Comparison of ENCODE assay signal across 1 cellular context in genomic region chr22:50599816-50600454, GRCh38.
A peak's percentile ranks its signal among the peaks of the same experiment; 100 is the strongest.
TF ChIP-seq lines count a peak whose summit lies in the region.

No MANE protein-coding gene starts in this region.

TF ChIP-seq in HEK293, 187 proteins besides CTCF, POLR2A, EP300 and RAD21 (continued from another document and continues in another):
- TF ChIP-seq ZFP69B (tag by site-specific recombination; IDR thresholded peaks at IDR 0.05) (no peak), ZNF169 (tag by site-specific recombination; IDR thresholded peaks at IDR 0.05) (no peak), SP7 (tag by site-specific recombination; IDR thresholded peaks at IDR 0.05) (no peak), ZNF16 (tag by site-specific recombination; IDR thresholded peaks at IDR 0.05; ENCODE audit: low read depth) (no peak), GLI4 (tag by site-specific recombination; IDR thresholded peaks at IDR 0.05) (no peak), ZNF530 (tag by site-specific recombination; IDR thresholded peaks at IDR 0.05; ENCODE audit: low read depth) (no peak), ZNF548 (tag by site-specific recombination; IDR thresholded peaks at IDR 0.05) (no peak), ZNF341 (tag by site-specific recombination; IDR thresholded peaks at IDR 0.05; ENCODE audit: low read depth) (no peak), ZNF792 (tag by site-specific recombination; IDR thresholded peaks at IDR 0.05) (no peak), SCRT2 (tag by site-specific recombination; IDR thresholded peaks at IDR 0.05) (no peak), PATZ1 (tag by site-specific recombination; IDR thresholded peaks at IDR 0.05) (peak; percentile 39), ZFP3 (tag by site-specific recombination; IDR thresholded peaks at IDR 0.05; ENCODE audit: low read depth) (no peak), ZNF24 (tag by site-specific recombination; IDR thresholded peaks at IDR 0.05) (no peak), ZNF19 (tag by site-specific recombination; IDR thresholded peaks at IDR 0.05; ENCODE audit: low read depth) (no peak), EGR2 (tag by site-specific recombination; IDR thresholded peaks at IDR 0.05; ENCODE audit: low read depth) (no peak), KLF10 (tag by site-specific recombination; IDR thresholded peaks at IDR 0.05) (no peak), ZNF629 (tag by site-specific recombination; IDR thresholded peaks at IDR 0.05) (no peak), GLI2 (tag by site-specific recombination; IDR thresholded peaks at IDR 0.05; ENCODE audit: borderline replicate concordance, low read depth) (no peak), HOXD13 (CRISPR knock-in tag; IDR thresholded peaks at IDR 0.05; ENCODE audit: borderline replicate concordance) (peak; percentile 80), ZNF670 (tag by site-specific recombination; IDR thresholded peaks at IDR 0.05; ENCODE audit: low read depth) (no peak), BCL11B (tag by site-specific recombination; IDR thresholded peaks at IDR 0.05; ENCODE audit: low read depth) (no peak), MYNN (tag by site-specific recombination; IDR thresholded peaks at IDR 0.05; ENCODE audit: borderline replicate concordance) (no peak), TRIM28 (IDR thresholded peaks at IDR 0.05; ENCODE audit: borderline replicate concordance, low read length) (no peak), ZNF121 (tag by site-specific recombination; IDR thresholded peaks at IDR 0.05) (no peak), ZNF248 (tag by site-specific recombination; IDR thresholded peaks at IDR 0.05) (no peak), MEIS1 (CRISPR knock-in tag; IDR thresholded peaks at IDR 0.05; ENCODE audit: borderline replicate concordance) (peak; percentile 72; the same call in 1 of the 2 replicates), ZNF555 (tag by site-specific recombination; conservative IDR thresholded peaks at IDR 0.05) (no peak), ZBTB48 (tag by site-specific recombination; IDR thresholded peaks at IDR 0.05) (0 out of 2 replicates have a peak, but pooled peaks have one; percentile 18), ZNF292 (tag by site-specific recombination; IDR thresholded peaks at IDR 0.05; ENCODE audit: borderline replicate concordance, low read depth) (no peak), SP3 (tag by site-specific recombination; IDR thresholded peaks at IDR 0.05) (no peak), ZNF266 (tag by site-specific recombination; IDR thresholded peaks at IDR 0.05; ENCODE audit: low read depth) (no peak), ZNF350 (tag by site-specific recombination; IDR thresholded peaks at IDR 0.05) (no peak), ZNF596 (tag by site-specific recombination; IDR thresholded peaks at IDR 0.05) (no peak), ZNF37A (tag by site-specific recombination; IDR thresholded peaks at IDR 0.05) (no peak), ZNF133 (tag by site-specific recombination; IDR thresholded peaks at IDR 0.05) (no peak), GLIS1 (tag by site-specific recombination; IDR thresholded peaks at IDR 0.05) (peak; percentile 69), ZNF510 (tag by site-specific recombination; IDR thresholded peaks at IDR 0.05; ENCODE audit: insufficient replicate concordance) (no peak), ZNF354C (tag by site-specific recombination; IDR thresholded peaks at IDR 0.05; ENCODE audit: borderline replicate concordance, low read depth) (no peak), ZNF658 (tag by site-specific recombination; IDR thresholded peaks at IDR 0.05) (no peak), ZNF2 (tag by site-specific recombination; IDR thresholded peaks at IDR 0.05) (0 out of 2 replicates have a peak, but pooled peaks have one; percentile 32), ZNF274 (IDR thresholded peaks at IDR 0.05; ENCODE audit: low read length) (no peak), ZNF274 (tag by site-specific recombination; IDR thresholded peaks at IDR 0.05; ENCODE audit: borderline replicate concordance) (no peak), ZNF148 (tag by site-specific recombination; IDR thresholded peaks at IDR 0.05; ENCODE audit: borderline replicate concordance) (no peak)
- TF ChIP-seq, protein P1, sequence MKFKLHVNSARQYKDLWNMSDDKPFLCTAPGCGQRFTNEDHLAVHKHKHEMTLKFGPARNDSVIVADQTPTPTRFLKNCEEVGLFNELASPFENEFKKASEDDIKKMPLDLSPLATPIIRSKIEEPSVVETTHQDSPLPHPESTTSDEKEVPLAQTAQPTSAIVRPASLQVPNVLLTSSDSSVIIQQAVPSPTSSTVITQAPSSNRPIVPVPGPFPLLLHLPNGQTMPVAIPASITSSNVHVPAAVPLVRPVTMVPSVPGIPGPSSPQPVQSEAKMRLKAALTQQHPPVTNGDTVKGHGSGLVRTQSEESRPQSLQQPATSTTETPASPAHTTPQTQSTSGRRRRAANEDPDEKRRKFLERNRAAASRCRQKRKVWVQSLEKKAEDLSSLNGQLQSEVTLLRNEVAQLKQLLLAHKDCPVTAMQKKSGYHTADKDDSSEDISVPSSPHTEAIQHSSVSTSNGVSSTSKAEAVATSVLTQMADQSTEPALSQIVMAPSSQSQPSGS (tag by site-specific recombination; IDR thresholded peaks at IDR 0.05; ENCODE audit: low read depth) = no peak
- TF ChIP-seq, protein P2, sequence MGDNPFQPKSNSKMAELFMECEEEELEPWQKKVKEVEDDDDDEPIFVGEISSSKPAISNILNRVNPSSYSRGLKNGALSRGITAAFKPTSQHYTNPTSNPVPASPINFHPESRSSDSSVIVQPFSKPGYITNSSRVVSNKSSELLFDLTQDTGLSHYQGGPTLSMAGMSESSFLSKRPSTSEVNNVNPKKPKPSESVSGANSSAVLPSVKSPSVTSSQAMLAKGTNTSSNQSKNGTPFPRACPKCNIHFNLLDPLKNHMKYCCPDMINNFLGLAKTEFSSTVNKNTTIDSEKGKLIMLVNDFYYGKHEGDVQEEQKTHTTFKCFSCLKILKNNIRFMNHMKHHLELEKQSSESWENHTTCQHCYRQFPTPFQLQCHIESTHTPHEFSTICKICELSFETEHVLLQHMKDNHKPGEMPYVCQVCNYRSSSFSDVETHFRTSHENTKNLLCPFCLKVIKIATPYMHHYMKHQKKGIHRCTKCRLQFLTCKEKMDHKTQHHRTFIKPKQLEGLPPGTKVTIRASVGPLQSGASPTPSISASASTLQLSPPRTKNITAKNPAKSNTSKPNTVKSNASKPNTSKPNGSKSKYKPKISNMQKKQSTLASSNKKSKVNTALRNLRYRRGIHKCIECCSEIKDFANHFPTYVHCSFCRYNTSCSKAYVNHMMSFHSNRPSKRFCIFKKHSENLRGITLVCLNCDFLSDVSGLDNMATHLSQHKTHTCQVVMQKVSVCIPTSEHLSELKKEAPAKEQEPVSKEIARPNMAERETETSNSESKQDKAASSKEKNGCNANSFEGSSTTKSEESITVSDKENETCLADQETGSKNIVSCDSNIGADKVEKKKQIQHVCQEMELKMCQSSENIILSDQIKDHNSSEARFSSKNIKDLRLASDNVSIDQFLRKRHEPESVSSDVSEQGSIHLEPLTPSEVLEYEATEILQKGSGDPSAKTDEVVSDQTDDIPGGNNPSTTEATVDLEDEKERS (tag by site-specific recombination; IDR thresholded peaks at IDR 0.05) = no peak
- TF ChIP-seq, protein P3, sequence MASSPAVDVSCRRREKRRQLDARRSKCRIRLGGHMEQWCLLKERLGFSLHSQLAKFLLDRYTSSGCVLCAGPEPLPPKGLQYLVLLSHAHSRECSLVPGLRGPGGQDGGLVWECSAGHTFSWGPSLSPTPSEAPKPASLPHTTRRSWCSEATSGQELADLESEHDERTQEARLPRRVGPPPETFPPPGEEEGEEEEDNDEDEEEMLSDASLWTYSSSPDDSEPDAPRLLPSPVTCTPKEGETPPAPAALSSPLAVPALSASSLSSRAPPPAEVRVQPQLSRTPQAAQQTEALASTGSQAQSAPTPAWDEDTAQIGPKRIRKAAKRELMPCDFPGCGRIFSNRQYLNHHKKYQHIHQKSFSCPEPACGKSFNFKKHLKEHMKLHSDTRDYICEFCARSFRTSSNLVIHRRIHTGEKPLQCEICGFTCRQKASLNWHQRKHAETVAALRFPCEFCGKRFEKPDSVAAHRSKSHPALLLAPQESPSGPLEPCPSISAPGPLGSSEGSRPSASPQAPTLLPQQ (tag by site-specific recombination; IDR thresholded peaks at IDR 0.05) = no peak
- TF ChIP-seq, protein P4, sequence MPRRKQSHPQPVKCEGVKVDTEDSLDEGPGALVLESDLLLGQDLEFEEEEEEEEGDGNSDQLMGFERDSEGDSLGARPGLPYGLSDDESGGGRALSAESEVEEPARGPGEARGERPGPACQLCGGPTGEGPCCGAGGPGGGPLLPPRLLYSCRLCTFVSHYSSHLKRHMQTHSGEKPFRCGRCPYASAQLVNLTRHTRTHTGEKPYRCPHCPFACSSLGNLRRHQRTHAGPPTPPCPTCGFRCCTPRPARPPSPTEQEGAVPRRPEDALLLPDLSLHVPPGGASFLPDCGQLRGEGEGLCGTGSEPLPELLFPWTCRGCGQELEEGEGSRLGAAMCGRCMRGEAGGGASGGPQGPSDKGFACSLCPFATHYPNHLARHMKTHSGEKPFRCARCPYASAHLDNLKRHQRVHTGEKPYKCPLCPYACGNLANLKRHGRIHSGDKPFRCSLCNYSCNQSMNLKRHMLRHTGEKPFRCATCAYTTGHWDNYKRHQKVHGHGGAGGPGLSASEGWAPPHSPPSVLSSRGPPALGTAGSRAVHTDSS (tag by site-specific recombination; IDR thresholded peaks at IDR 0.05) = no peak
- TF ChIP-seq, protein P5, sequence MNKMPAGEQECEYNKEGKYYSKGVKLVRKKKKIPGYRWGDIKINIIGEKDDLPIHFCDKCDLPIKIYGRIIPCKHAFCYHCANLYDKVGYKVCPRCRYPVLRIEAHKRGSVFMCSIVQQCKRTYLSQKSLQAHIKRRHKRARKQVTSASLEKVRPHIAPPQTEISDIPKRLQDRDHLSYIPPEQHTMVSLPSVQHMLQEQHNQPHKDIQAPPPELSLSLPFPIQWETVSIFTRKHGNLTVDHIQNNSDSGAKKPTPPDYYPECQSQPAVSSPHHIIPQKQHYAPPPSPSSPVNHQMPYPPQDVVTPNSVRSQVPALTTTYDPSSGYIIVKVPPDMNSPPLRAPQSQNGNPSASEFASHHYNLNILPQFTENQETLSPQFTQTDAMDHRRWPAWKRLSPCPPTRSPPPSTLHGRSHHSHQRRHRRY (tag by site-specific recombination; IDR thresholded peaks at IDR 0.05) = no peak
- TF ChIP-seq, protein P6, sequence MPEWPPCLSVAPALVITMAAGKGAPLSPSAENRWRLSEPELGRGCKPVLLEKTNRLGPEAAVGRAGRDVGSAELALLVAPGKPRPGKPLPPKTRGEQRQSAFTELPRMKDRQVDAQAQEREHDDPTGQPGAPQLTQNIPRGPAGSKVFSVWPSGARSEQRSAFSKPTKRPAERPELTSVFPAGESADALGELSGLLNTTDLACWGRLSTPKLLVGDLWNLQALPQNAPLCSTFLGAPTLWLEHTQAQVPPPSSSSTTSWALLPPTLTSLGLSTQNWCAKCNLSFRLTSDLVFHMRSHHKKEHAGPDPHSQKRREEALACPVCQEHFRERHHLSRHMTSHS (tag by site-specific recombination; IDR thresholded peaks at IDR 0.05) = no peak
- TF ChIP-seq, protein P7, sequence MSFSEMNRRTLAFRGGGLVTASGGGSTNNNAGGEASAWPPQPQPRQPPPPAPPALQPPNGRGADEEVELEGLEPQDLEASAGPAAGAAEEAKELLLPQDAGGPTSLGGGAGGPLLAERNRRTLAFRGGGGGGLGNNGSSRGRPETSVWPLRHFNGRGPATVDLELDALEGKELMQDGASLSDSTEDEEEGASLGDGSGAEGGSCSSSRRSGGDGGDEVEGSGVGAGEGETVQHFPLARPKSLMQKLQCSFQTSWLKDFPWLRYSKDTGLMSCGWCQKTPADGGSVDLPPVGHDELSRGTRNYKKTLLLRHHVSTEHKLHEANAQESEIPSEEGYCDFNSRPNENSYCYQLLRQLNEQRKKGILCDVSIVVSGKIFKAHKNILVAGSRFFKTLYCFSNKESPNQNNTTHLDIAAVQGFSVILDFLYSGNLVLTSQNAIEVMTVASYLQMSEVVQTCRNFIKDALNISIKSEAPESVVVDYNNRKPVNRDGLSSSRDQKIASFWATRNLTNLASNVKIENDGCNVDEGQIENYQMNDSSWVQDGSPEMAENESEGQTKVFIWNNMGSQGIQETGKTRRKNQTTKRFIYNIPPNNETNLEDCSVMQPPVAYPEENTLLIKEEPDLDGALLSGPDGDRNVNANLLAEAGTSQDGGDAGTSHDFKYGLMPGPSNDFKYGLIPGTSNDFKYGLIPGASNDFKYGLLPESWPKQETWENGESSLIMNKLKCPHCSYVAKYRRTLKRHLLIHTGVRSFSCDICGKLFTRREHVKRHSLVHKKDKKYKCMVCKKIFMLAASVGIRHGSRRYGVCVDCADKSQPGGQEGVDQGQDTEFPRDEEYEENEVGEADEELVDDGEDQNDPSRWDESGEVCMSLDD (tag by site-specific recombination; IDR thresholded peaks at IDR 0.05) = no peak
